ENCODE assay signal across 17 cellular contexts in genomic region chr22:48753381-48753730, GRCh38.
DNase-seq lines count a peak whose midpoint lies in the region; ATAC-seq and TF ChIP-seq lines count a peak whose summit lies in the region.
"Had no signal": no experiment of that assay in that cellular context is flagged by ENCODE, and none has a peak within 500 bp of the region (broad histone marks: within the 10 kb centered on the region; RNA-seq: fewer than 3 reads in every experiment).

No MANE protein-coding gene starts in this region.

- no peak for TF ChIP-seq CTCF in natural killer cell (IDR thresholded peaks at IDR 0.05)
- TF ChIP-seq CTCF in upper lobe of left lung (IDR thresholded peaks at IDR 0.05): no peak
- TF ChIP-seq CTCF in psoas muscle (IDR thresholded peaks at IDR 0.05): no peak

- H3K4me1 Mint-ChIP-seq in activated CD4-positive, alpha-beta memory T cell treated with anti-CD3 and anti-CD28 coated beads, Interleukin-2, amount 10 ng/mL, durations not matched to agents 7 days and 5 days: no peaks in the 10 kb centered on the region
- no peaks in the 10 kb centered on the region for H3K4me1 Mint-ChIP-seq in activated CD4-positive, alpha-beta memory T cell treated with anti-CD3 and anti-CD28 coated beads for 36 hours (ENCODE audit: low read depth)
- no peaks in the 10 kb centered on the region for H3K4me1 Mint-ChIP-seq in natural killer cell treated with Interleukin-12 subunit alpha and Interleukin-12 subunit beta and Interleukin-15 and Interleukin-18, amount 100 ng/mL, for 72 hours (ENCODE audit: low read depth in 2 of 2)
- no peaks in the 10 kb centered on the region for H3K4me1 Mint-ChIP-seq in natural killer cell
- H3K4me1 Mint-ChIP-seq: CD14-positive monocyte had no signal

- ATAC-seq in natural killer cell treated with Interleukin-12 subunit alpha and Interleukin-12 subunit beta and Interleukin-15 and Interleukin-18, amount 100 ng/mL, for 72 hours: no peak
- ATAC-seq in natural killer cell (no peak), upper lobe of left lung (ENCODE audit: low FRiP score in 2 of 2) (no peak), psoas muscle (no peak)

- H3K27ac ChIP-seq in upper lobe of left lung (no peak overlapping the region), psoas muscle (no peak overlapping the region)
- H3K27ac ChIP-seq: KMS-11 had no signal

- CTCF ChIA-PET in activated CD4-positive, alpha-beta memory T cell treated with anti-CD3 and anti-CD28 coated beads, Interleukin-2, amount 10 ng/mL, durations not matched to agents 7 days and 5 days (lab: Charles Lee): no interaction called here
- CTCF ChIA-PET in activated CD4-positive, alpha-beta memory T cell treated with anti-CD3 and anti-CD28 coated beads for 36 hours (lab: Charles Lee): no interaction called here

- 92 to 93% methylated on average over 9 of the region's 10 CpGs for WGBS in upper lobe of left lung, 2 donors
- 88 to 92% (median 88%) methylated on average over 10 of the region's 10 CpGs for WGBS in psoas muscle, 3 donors

- H3K36me3 Mint-ChIP-seq in activated CD4-positive, alpha-beta memory T cell treated with anti-CD3 and anti-CD28 coated beads, Interleukin-2, amount 10 ng/mL, durations not matched to agents 7 days and 5 days (ENCODE audit: low read depth): no peaks in the 10 kb centered on the region
- H3K36me3 Mint-ChIP-seq in activated CD4-positive, alpha-beta memory T cell treated with anti-CD3 and anti-CD28 coated beads for 36 hours: no peaks in the 10 kb centered on the region
- no peaks in the 10 kb centered on the region for H3K36me3 Mint-ChIP-seq in natural killer cell treated with Interleukin-12 subunit alpha and Interleukin-12 subunit beta and Interleukin-15 and Interleukin-18, amount 100 ng/mL, for 72 hours
- H3K36me3 Mint-ChIP-seq in natural killer cell: no peaks in the 10 kb centered on the region
- H3K36me3 Mint-ChIP-seq: CD14-positive monocyte had no signal

- no peaks in the 10 kb centered on the region for H3K27me3 Mint-ChIP-seq in activated CD4-positive, alpha-beta memory T cell treated with anti-CD3 and anti-CD28 coated beads, Interleukin-2, amount 10 ng/mL, durations not matched to agents 7 days and 5 days
- peaks cover 12% of the 10 kb centered on the region for H3K27me3 Mint-ChIP-seq in activated CD4-positive, alpha-beta memory T cell treated with anti-CD3 and anti-CD28 coated beads for 36 hours
- peaks cover 0 to 2% of the 10 kb centered on the region in 2 donors for H3K27me3 Mint-ChIP-seq in natural killer cell treated with Interleukin-12 subunit alpha and Interleukin-12 subunit beta and Interleukin-15 and Interleukin-18, amount 100 ng/mL, for 72 hours
- H3K27me3 Mint-ChIP-seq in natural killer cell (ENCODE audit: low read depth in 2 of 2): no peaks in the 10 kb centered on the region

- H3K27me3 ChIP-seq in upper lobe of left lung (no peaks in the 10 kb centered on the region), psoas muscle (ENCODE audit: insufficient read depth in 3 of 3, low read length in 2 of 3) (no peaks in the 10 kb centered on the region)

- peak; percentile 1 for DNase-seq in activated CD4-positive, alpha-beta memory T cell treated with anti-CD3 and anti-CD28 coated beads, Interleukin-2, amount 10 ng/mL, durations not matched to agents 7 days and 5 days
- DNase-seq in activated CD4-positive, alpha-beta memory T cell treated with anti-CD3 and anti-CD28 coated beads for 36 hours: no peak
- DNase-seq in natural killer cell treated with Interleukin-12 subunit alpha and Interleukin-12 subunit beta and Interleukin-15 and Interleukin-18, amount 100 ng/mL, for 72 hours (ENCODE audit: low spot score): peak; percentile 54
- DNase-seq in natural killer cell (no peak), mesenteric fat pad (ENCODE audit: low spot score) (peak; percentile 74), upper lobe of left lung (peak; percentile 14 to 64), psoas muscle (no peak), NCI-H524 treated with DMSO at 0.1 percent for 48 hours (lab: John Stamatoyannopoulos, UW) (no peak)
- DNase-seq: 8988T; DMS79; NCI-H1436 treated with DMSO at 0.1 percent for 48 hours; NCI-H2029; NCI-H2171; NCI-H446; NK-92 treated with Interleukin-12 subunit alpha and Interleukin-12 subunit beta, amount 100 ng/mL, for 24 hours had no signal

- TF ChIP-seq POLR2A in upper lobe of left lung (IDR thresholded peaks at IDR 0.05): no peak

- POLR2A ChIA-PET in activated CD4-positive, alpha-beta memory T cell treated with anti-CD3 and anti-CD28 coated beads, Interleukin-2, amount 10 ng/mL, durations not matched to agents 7 days and 5 days (lab: Charles Lee): no interaction called here
- POLR2A ChIA-PET in activated CD4-positive, alpha-beta memory T cell treated with anti-CD3 and anti-CD28 coated beads for 36 hours (lab: Charles Lee): no interaction called here

- TF ChIP-seq EP300 in upper lobe of left lung (IDR thresholded peaks at IDR 0.05): no peak

- intact Hi-C loops in activated CD4-positive, alpha-beta memory T cell treated with anti-CD3 and anti-CD28 coated beads for 36 hours (cut with micrococcal nuclease): no loop called here
- intact Hi-C loops in natural killer cell (cut with micrococcal nuclease): no loop called here
- intact Hi-C loops in psoas muscle (cut with DNase I): no loop called here

- peaks cover 4% of the 10 kb centered on the region for H3K9me3 Mint-ChIP-seq in activated CD4-positive, alpha-beta memory T cell treated with anti-CD3 and anti-CD28 coated beads, Interleukin-2, amount 10 ng/mL, durations not matched to agents 7 days and 5 days
- H3K9me3 Mint-ChIP-seq in activated CD4-positive, alpha-beta memory T cell treated with anti-CD3 and anti-CD28 coated beads for 36 hours: no peaks in the 10 kb centered on the region
- no peaks in the 10 kb centered on the region for H3K9me3 Mint-ChIP-seq in natural killer cell treated with Interleukin-12 subunit alpha and Interleukin-12 subunit beta and Interleukin-15 and Interleukin-18, amount 100 ng/mL, for 72 hours
- H3K9me3 Mint-ChIP-seq in natural killer cell: no peaks in the 10 kb centered on the region

- no peaks in the 10 kb centered on the region for H3K4me1 ChIP-seq in upper lobe of left lung
- H3K4me1 ChIP-seq in psoas muscle: no peaks in the 10 kb centered on the region

- H3K9me3 ChIP-seq in upper lobe of left lung: no peaks in the 10 kb centered on the region
- no peaks in the 10 kb centered on the region for H3K9me3 ChIP-seq in psoas muscle

- no peak overlapping the region for H3K4me3 Mint-ChIP-seq in activated CD4-positive, alpha-beta memory T cell treated with anti-CD3 and anti-CD28 coated beads, Interleukin-2, amount 10 ng/mL, durations not matched to agents 7 days and 5 days
- no peak overlapping the region for H3K4me3 Mint-ChIP-seq in activated CD4-positive, alpha-beta memory T cell treated with anti-CD3 and anti-CD28 coated beads for 36 hours
- no peak overlapping the region for H3K4me3 Mint-ChIP-seq in natural killer cell treated with Interleukin-12 subunit alpha and Interleukin-12 subunit beta and Interleukin-15 and Interleukin-18, amount 100 ng/mL, for 72 hours
- no peak overlapping the region for H3K4me3 Mint-ChIP-seq in natural killer cell
- H3K4me3 Mint-ChIP-seq: CD14-positive monocyte had no signal

- no peak overlapping the region for H3K27ac Mint-ChIP-seq in activated CD4-positive, alpha-beta memory T cell treated with anti-CD3 and anti-CD28 coated beads, Interleukin-2, amount 10 ng/mL, durations not matched to agents 7 days and 5 days
- H3K27ac Mint-ChIP-seq in activated CD4-positive, alpha-beta memory T cell treated with anti-CD3 and anti-CD28 coated beads for 36 hours: no peak overlapping the region
- no peak overlapping the region for H3K27ac Mint-ChIP-seq in natural killer cell treated with Interleukin-12 subunit alpha and Interleukin-12 subunit beta and Interleukin-15 and Interleukin-18, amount 100 ng/mL, for 72 hours
- H3K27ac Mint-ChIP-seq in natural killer cell: no peak overlapping the region
- H3K27ac Mint-ChIP-seq: CD14-positive monocyte had no signal

- H3K4me3 ChIP-seq in upper lobe of left lung (no peak overlapping the region), psoas muscle (no peak overlapping the region)

- H3K36me3 ChIP-seq in upper lobe of left lung (no peaks in the 10 kb centered on the region), psoas muscle (ENCODE audit: insufficient read depth in 1 of 2, low read depth in 1 of 2) (no peaks in the 10 kb centered on the region)

Comparison
In these comparisons a context has a peak if more than half of its experiments do, and no peak if none do; other contexts are left out.
1. DNase-seq: peak in activated CD4-positive, alpha-beta memory T cell treated with anti-CD3 and anti-CD28 coated beads, Interleukin-2, amount 10 ng/mL, durations not matched to agents 7 days and 5 days (single experiment), natural killer cell treated with Interleukin-12 subunit alpha and Interleukin-12 subunit beta and Interleukin-15 and Interleukin-18, amount 100 ng/mL, for 72 hours (single experiment), mesenteric fat pad (single experiment) and upper lobe of left lung (2 of 2); none in activated CD4-positive, alpha-beta memory T cell treated with anti-CD3 and anti-CD28 coated beads for 36 hours (single experiment), natural killer cell (single experiment), psoas muscle (0 of 2) and NCI-H524 treated with DMSO at 0.1 percent for 48 hours (single experiment).